ENCODE assay signal across 8 cellular contexts in the genomic region with DNA sequence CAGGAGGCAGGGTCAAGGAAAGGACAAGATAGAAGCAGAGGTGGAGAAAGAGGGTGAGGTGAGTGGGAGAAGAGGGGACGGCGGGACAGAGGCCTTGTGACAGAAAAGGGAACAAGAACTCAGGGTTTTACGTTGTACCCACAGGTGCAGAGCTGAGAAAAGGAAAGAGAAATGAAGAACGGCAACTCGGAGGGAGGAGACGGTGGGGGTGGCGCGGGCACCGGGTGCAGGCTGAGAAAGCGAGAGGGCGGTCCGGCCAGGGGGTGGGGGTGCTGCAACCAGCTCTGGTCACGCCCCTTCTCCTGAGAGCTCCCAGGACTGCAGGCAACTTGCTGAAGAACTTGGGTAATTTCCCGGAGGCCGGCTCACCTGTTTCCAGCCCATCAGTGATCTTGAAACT.
DNase-seq lines count a peak whose midpoint lies in the region; ATAC-seq and TF ChIP-seq lines count a peak whose summit lies in the region.

No MANE protein-coding gene starts in this region.

- peak overlapping the region; percentile 83 for H3K4me3 Mint-ChIP-seq in activated naive CD8-positive, alpha-beta T cell treated with anti-CD3 and anti-CD28 coated beads for 36 hours
- peak overlapping the region; percentile 90 for H3K4me3 Mint-ChIP-seq in natural killer cell treated with Interleukin-12 subunit alpha and Interleukin-12 subunit beta and Interleukin-15 and Interleukin-18, amount 100 ng/mL, for 72 hours

- ATAC-seq in HG02642 (IDR thresholded peaks at IDR 0.05; ENCODE audit: poor library complexity, unreplicated experiment): peak; percentile 82
- peak; percentile 84 to 90 for ATAC-seq in natural killer cell treated with Interleukin-12 subunit alpha and Interleukin-12 subunit beta and Interleukin-15 and Interleukin-18, amount 100 ng/mL, for 72 hours

- H3K4me1 ChIP-seq in thyroid gland: peaks cover 4 to 10% of the 10 kb centered on the region in 2 donors

- H3K4me3 ChIP-seq in thyroid gland (replicated peaks in 1 of 3): no peak overlapping the region

- no peaks in the 10 kb centered on the region for H3K36me3 ChIP-seq in thyroid gland

- 7 to 14% methylated on average over 15 of the region's 15 CpGs for WGBS in thyroid gland, 2 donors

- intact Hi-C loops in thyroid gland (cut with DNase I): no loop called here

- H3K27me3 ChIP-seq in thyroid gland: no peaks in the 10 kb centered on the region

- TF ChIP-seq POLR2A in thyroid gland (IDR thresholded peaks at IDR 0.05): no peak

- no peaks in the 10 kb centered on the region for H3K27me3 Mint-ChIP-seq in activated naive CD8-positive, alpha-beta T cell treated with anti-CD3 and anti-CD28 coated beads for 36 hours
- H3K27me3 Mint-ChIP-seq in natural killer cell treated with Interleukin-12 subunit alpha and Interleukin-12 subunit beta and Interleukin-15 and Interleukin-18, amount 100 ng/mL, for 72 hours: no peaks in the 10 kb centered on the region

- peaks cover 74% of the 10 kb centered on the region for H3K36me3 Mint-ChIP-seq in activated naive CD8-positive, alpha-beta T cell treated with anti-CD3 and anti-CD28 coated beads for 36 hours
- H3K36me3 Mint-ChIP-seq in natural killer cell treated with Interleukin-12 subunit alpha and Interleukin-12 subunit beta and Interleukin-15 and Interleukin-18, amount 100 ng/mL, for 72 hours: no peaks in the 10 kb centered on the region

- H3K9me3 Mint-ChIP-seq in activated naive CD8-positive, alpha-beta T cell treated with anti-CD3 and anti-CD28 coated beads for 36 hours: peaks cover 8% of the 10 kb centered on the region
- H3K9me3 Mint-ChIP-seq in natural killer cell treated with Interleukin-12 subunit alpha and Interleukin-12 subunit beta and Interleukin-15 and Interleukin-18, amount 100 ng/mL, for 72 hours: no peaks in the 10 kb centered on the region

- DNase-seq in GM13976 (ENCODE audit: low spot score) (peak; percentile 86), RPMI8226 (peak; percentile 98), thyroid gland (peak; percentile 67 to 70), GM03348 (ENCODE audit: low spot score) (no peak)
- peak; percentile 96 for DNase-seq in activated naive CD8-positive, alpha-beta T cell treated with anti-CD3 and anti-CD28 coated beads for 36 hours
- DNase-seq in natural killer cell treated with Interleukin-12 subunit alpha and Interleukin-12 subunit beta and Interleukin-15 and Interleukin-18, amount 100 ng/mL, for 72 hours (ENCODE audit: low spot score): peak; percentile 89
- DNase-seq in NK-92 treated with Interleukin-12 subunit alpha and Interleukin-12 subunit beta, amount 100 ng/mL, for 24 hours (lab: John Stamatoyannopoulos, UW): no peak

- TF ChIP-seq CTCF in GM13976 (IDR thresholded peaks at IDR 0.05; ENCODE audit: borderline replicate concordance, control extremely low read depth, extremely low read depth, insufficient read depth, missing control alignments) (no peak), thyroid gland (IDR thresholded peaks at IDR 0.05) (no peak)

- H3K4me1 Mint-ChIP-seq in activated naive CD8-positive, alpha-beta T cell treated with anti-CD3 and anti-CD28 coated beads for 36 hours: peaks cover 76% of the 10 kb centered on the region
- peaks cover 61 to 69% of the 10 kb centered on the region in 2 donors for H3K4me1 Mint-ChIP-seq in natural killer cell treated with Interleukin-12 subunit alpha and Interleukin-12 subunit beta and Interleukin-15 and Interleukin-18, amount 100 ng/mL, for 72 hours (ENCODE audit: low read depth in 2 of 2)

- H3K9me3 ChIP-seq in thyroid gland: no peaks in the 10 kb centered on the region

- H3K27ac ChIP-seq in thyroid gland: no peak overlapping the region

- in situ Hi-C loops in GM13976 (cut with MboI; ENCODE audit: low sequenced_read_pairs, unreplicated experiment): no loop called here

- H3K27ac Mint-ChIP-seq in activated naive CD8-positive, alpha-beta T cell treated with anti-CD3 and anti-CD28 coated beads for 36 hours: peak overlapping the region; percentile 99
- H3K27ac Mint-ChIP-seq in natural killer cell treated with Interleukin-12 subunit alpha and Interleukin-12 subunit beta and Interleukin-15 and Interleukin-18, amount 100 ng/mL, for 72 hours: peak overlapping the region; percentile 69 to 91

Comparison
In these comparisons a context has a peak if more than half of its experiments do, and no peak if none do; other contexts are left out.
1. DNase-seq: peak in GM13976 (single experiment), RPMI8226 (single experiment), activated naive CD8-positive, alpha-beta T cell treated with anti-CD3 and anti-CD28 coated beads for 36 hours (single experiment), natural killer cell treated with Interleukin-12 subunit alpha and Interleukin-12 subunit beta and Interleukin-15 and Interleukin-18, amount 100 ng/mL, for 72 hours (single experiment) and thyroid gland (2 of 2); none in GM03348 (single experiment) and NK-92 treated with Interleukin-12 subunit alpha and Interleukin-12 subunit beta, amount 100 ng/mL, for 24 hours (single experiment).